Comparison of ENCODE assay signal across 1 cellular context in the genomic region with DNA sequence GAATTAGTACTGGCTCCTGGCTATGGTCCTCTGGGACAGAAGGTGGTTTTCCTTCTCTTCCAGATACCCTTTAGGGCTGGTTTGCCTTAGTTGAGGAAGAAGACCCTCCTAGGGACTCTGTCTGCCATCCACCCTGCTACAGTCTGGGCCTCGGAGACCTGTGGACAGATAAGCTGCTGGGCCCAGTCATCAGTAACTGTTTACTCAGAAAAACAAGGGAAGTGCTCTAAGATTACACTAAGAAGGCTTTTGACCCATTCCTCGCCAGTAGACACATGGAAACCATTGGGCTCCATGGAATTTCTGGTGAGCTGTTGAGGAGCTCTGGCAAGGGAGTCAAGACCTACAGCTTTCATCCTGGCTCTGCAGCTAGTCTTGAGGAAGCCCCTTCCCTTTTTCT.
TF ChIP-seq lines count a peak whose summit lies in the region.

No MANE protein-coding gene starts in this region.

TF ChIP-seq in WTC11, 78 proteins besides CTCF, POLR2A, EP300 and RAD21 (continued from another document):
- TF ChIP-seq, protein P1, sequence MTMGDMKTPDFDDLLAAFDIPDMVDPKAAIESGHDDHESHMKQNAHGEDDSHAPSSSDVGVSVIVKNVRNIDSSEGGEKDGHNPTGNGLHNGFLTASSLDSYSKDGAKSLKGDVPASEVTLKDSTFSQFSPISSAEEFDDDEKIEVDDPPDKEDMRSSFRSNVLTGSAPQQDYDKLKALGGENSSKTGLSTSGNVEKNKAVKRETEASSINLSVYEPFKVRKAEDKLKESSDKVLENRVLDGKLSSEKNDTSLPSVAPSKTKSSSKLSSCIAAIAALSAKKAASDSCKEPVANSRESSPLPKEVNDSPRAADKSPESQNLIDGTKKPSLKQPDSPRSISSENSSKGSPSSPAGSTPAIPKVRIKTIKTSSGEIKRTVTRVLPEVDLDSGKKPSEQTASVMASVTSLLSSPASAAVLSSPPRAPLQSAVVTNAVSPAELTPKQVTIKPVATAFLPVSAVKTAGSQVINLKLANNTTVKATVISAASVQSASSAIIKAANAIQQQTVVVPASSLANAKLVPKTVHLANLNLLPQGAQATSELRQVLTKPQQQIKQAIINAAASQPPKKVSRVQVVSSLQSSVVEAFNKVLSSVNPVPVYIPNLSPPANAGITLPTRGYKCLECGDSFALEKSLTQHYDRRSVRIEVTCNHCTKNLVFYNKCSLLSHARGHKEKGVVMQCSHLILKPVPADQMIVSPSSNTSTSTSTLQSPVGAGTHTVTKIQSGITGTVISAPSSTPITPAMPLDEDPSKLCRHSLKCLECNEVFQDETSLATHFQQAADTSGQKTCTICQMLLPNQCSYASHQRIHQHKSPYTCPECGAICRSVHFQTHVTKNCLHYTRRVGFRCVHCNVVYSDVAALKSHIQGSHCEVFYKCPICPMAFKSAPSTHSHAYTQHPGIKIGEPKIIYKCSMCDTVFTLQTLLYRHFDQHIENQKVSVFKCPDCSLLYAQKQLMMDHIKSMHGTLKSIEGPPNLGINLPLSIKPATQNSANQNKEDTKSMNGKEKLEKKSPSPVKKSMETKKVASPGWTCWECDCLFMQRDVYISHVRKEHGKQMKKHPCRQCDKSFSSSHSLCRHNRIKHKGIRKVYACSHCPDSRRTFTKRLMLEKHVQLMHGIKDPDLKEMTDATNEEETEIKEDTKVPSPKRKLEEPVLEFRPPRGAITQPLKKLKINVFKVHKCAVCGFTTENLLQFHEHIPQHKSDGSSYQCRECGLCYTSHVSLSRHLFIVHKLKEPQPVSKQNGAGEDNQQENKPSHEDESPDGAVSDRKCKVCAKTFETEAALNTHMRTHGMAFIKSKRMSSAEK (CRISPR knock-in tag; IDR thresholded peaks at IDR 0.05; ENCODE audit: borderline replicate concordance): no peak
- TF ChIP-seq, protein P2, sequence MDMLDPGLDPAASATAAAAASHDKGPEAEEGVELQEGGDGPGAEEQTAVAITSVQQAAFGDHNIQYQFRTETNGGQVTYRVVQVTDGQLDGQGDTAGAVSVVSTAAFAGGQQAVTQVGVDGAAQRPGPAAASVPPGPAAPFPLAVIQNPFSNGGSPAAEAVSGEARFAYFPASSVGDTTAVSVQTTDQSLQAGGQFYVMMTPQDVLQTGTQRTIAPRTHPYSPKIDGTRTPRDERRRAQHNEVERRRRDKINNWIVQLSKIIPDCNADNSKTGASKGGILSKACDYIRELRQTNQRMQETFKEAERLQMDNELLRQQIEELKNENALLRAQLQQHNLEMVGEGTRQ (CRISPR knock-in tag; IDR thresholded peaks at IDR 0.05): no peak
- TF ChIP-seq, protein P3, sequence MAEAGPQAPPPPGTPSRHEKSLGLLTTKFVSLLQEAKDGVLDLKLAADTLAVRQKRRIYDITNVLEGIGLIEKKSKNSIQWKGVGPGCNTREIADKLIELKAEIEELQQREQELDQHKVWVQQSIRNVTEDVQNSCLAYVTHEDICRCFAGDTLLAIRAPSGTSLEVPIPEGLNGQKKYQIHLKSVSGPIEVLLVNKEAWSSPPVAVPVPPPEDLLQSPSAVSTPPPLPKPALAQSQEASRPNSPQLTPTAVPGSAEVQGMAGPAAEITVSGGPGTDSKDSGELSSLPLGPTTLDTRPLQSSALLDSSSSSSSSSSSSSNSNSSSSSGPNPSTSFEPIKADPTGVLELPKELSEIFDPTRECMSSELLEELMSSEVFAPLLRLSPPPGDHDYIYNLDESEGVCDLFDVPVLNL (CRISPR knock-in tag; IDR thresholded peaks at IDR 0.05; ENCODE audit: borderline replicate concordance, low read depth): no peak
- TF ChIP-seq TEAD1 (CRISPR knock-in tag; IDR thresholded peaks at IDR 0.05) (no peak), AR (CRISPR knock-in tag; IDR thresholded peaks at IDR 0.05) (no peak), PRRX2 (CRISPR knock-in tag; IDR thresholded peaks at IDR 0.05) (no peak), MYBL2 (CRISPR knock-in tag; IDR thresholded peaks at IDR 0.05) (no peak), SMAD3 (CRISPR knock-in tag; IDR thresholded peaks at IDR 0.05; ENCODE audit: borderline replicate concordance) (no peak), TEAD4 (CRISPR knock-in tag; IDR thresholded peaks at IDR 0.05) (no peak), NR3C1 (CRISPR knock-in tag; conservative IDR thresholded peaks at IDR 0.05; ENCODE audit: low read depth) (no peak), MXD4 (CRISPR knock-in tag; IDR thresholded peaks at IDR 0.05; ENCODE audit: borderline replicate concordance) (no peak)
- TF ChIP-seq, protein P4, sequence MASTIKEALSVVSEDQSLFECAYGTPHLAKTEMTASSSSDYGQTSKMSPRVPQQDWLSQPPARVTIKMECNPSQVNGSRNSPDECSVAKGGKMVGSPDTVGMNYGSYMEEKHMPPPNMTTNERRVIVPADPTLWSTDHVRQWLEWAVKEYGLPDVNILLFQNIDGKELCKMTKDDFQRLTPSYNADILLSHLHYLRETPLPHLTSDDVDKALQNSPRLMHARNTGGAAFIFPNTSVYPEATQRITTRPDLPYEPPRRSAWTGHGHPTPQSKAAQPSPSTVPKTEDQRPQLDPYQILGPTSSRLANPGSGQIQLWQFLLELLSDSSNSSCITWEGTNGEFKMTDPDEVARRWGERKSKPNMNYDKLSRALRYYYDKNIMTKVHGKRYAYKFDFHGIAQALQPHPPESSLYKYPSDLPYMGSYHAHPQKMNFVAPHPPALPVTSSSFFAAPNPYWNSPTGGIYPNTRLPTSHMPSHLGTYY (CRISPR knock-in tag; IDR thresholded peaks at IDR 0.05): no peak
